In the genomic region with DNA sequence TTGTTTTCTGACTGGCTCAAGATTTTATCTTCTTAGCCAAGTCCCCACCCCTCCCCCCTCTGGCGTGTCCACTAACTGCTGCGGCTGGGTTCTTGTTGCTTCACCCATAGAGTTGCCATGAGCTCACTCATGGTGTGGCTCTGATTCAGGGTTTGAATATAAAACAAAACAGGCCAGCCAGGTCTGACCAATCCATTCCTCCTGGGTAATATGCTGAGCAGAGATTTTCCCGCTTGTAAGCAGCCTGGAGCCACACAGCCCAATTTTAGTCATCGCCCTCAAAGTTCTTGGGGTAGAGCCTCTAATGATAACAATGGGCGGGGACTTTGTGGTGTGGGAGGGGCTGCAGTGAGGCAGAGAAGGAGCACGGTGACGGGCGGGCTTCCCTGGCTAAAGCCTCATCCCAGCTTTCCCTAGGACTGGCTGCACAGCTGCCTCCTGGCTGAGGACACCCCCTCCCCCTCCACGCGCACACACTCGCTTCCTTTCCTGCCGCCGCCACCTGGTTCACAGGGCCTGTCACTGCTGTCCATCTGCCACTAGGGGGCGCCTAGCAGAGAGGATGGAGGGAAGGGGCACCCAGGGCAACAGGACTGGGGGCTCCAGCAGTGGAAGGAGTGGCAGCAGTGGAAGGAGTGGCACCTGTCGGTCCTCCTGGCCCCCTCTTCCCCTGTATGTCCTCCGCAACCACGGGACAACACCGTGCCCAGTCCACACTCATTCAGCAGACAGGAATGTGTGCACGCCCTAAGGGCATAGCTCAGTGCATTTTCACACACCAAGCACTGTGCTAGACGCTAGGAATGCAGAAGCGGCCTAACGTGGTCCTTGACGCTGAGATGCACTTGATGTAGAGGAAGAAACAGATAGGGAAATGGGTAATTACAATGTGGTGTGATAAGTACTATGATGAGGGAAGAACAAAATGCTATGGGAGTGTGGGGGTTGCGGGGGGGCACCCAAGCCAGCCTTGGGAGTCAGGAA, we compare ENCODE assay signal across 2 cellular contexts.
A peak's percentile ranks its signal among the peaks of the same experiment; 100 is the strongest.
TF ChIP-seq lines count a peak whose summit lies in the region.

No MANE protein-coding gene starts in this region.

TF ChIP-seq in HEK293, 187 proteins besides CTCF, POLR2A, EP300 and RAD21:
- TF ChIP-seq IKZF3 (tag by site-specific recombination; IDR thresholded peaks at IDR 0.05) (0 out of 2 replicates have a peak, but pooled peaks have one; percentile 26), ZNF501 (tag by site-specific recombination; IDR thresholded peaks at IDR 0.05) (no peak), KLF1 (tag by site-specific recombination; IDR thresholded peaks at IDR 0.05) (0 out of 2 replicates have a peak, but pooled peaks have one; percentile 23), ZNF76 (tag by site-specific recombination; IDR thresholded peaks at IDR 0.05; ENCODE audit: borderline replicate concordance, low read depth) (peak; percentile 20; the same call in 1 of the 2 replicates), ZNF2 (tag by site-specific recombination; IDR thresholded peaks at IDR 0.05) (peak; percentile 62; the same call in 1 of the 2 replicates), ZNF366 (tag by site-specific recombination; conservative IDR thresholded peaks at IDR 0.05) (peak; percentile 50), ZNF10 (tag by site-specific recombination; IDR thresholded peaks at IDR 0.05) (peak; percentile 60; the same call in 1 of the 2 replicates), SCRT2 (tag by site-specific recombination; IDR thresholded peaks at IDR 0.05) (peak; percentile 60), ZNF747 (tag by site-specific recombination; IDR thresholded peaks at IDR 0.05) (no peak), ZNF157 (tag by site-specific recombination; IDR thresholded peaks at IDR 0.05) (no peak)
- TF ChIP-seq, protein P1, sequence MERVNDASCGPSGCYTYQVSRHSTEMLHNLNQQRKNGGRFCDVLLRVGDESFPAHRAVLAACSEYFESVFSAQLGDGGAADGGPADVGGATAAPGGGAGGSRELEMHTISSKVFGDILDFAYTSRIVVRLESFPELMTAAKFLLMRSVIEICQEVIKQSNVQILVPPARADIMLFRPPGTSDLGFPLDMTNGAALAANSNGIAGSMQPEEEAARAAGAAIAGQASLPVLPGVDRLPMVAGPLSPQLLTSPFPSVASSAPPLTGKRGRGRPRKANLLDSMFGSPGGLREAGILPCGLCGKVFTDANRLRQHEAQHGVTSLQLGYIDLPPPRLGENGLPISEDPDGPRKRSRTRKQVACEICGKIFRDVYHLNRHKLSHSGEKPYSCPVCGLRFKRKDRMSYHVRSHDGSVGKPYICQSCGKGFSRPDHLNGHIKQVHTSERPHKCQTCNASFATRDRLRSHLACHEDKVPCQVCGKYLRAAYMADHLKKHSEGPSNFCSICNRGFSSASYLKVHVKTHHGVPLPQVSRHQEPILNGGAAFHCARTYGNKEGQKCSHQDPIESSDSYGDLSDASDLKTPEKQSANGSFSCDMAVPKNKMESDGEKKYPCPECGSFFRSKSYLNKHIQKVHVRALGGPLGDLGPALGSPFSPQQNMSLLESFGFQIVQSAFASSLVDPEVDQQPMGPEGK (tag by site-specific recombination; IDR thresholded peaks at IDR 0.05) = peak; percentile 50
- TF ChIP-seq, protein P2, sequence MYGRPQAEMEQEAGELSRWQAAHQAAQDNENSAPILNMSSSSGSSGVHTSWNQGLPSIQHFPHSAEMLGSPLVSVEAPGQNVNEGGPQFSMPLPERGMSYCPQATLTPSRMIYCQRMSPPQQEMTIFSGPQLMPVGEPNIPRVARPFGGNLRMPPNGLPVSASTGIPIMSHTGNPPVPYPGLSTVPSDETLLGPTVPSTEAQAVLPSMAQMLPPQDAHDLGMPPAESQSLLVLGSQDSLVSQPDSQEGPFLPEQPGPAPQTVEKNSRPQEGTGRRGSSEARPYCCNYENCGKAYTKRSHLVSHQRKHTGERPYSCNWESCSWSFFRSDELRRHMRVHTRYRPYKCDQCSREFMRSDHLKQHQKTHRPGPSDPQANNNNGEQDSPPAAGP (tag by site-specific recombination; IDR thresholded peaks at IDR 0.05) = peak; percentile 43; the same call in 1 of the 2 replicates

TF ChIP-seq in endothelial cell of umbilical vein, 7 proteins besides CTCF, POLR2A, EP300 and RAD21:
- TF ChIP-seq EZH2 (IDR thresholded peaks at IDR 0.05; ENCODE audit: borderline replicate concordance, low read depth, low read length, severe bottlenecking) = no peak
- no peak for TF ChIP-seq JUN (IDR thresholded peaks at IDR 0.05; ENCODE audit: borderline replicate concordance, insufficient read depth, insufficient read length, low read depth)
- TF ChIP-seq, protein P3, sequence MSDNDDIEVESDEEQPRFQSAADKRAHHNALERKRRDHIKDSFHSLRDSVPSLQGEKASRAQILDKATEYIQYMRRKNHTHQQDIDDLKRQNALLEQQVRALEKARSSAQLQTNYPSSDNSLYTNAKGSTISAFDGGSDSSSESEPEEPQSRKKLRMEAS (IDR thresholded peaks at IDR 0.05; ENCODE audit: insufficient read depth, insufficient read length) = no peak
- no peak for TF ChIP-seq FOS (IDR thresholded peaks at IDR 0.05; ENCODE audit: borderline replicate concordance, insufficient read depth, low read length)
- no peak for TF ChIP-seq MYC (IDR thresholded peaks at IDR 0.05; ENCODE audit: low read depth, low read length)
- TF ChIP-seq POLR2AphosphoS5 (IDR thresholded peaks at IDR 0.05; ENCODE audit: insufficient read depth, low read depth, low read length) = no peak
- TF ChIP-seq GATA2 (IDR thresholded peaks at IDR 0.05; ENCODE audit: insufficient read depth, insufficient read length, low read depth, low read length) = no peak
